Comparison of ENCODE assay signal across 28 cellular contexts in genomic region chr3:137852511-137852910, GRCh38.
"Had no signal": no experiment of that assay in that cellular context is flagged by ENCODE, and none has a peak within 500 bp of the region (broad histone marks: within the 10 kb centered on the region; RNA-seq: fewer than 3 reads in every experiment).

No MANE protein-coding gene starts in this region.

- H3K9me3 ChIP-seq: ascending aorta, esophagus squamous epithelium, heart right ventricle, left lung, lower lobe of right lung, psoas muscle, right atrium auricular region, stomach, thyroid gland, upper lobe of left lung had no signal

- H3K9me3 Mint-ChIP-seq: activated naive CD4-positive, alpha-beta T cell treated with anti-CD3 and anti-CD28 coated beads for 36 hours; activated naive CD8-positive, alpha-beta T cell treated with anti-CD3 and anti-CD28 coated beads, Interleukin-2, amount 10 ng/mL, durations not matched to agents 7 days and 5 days; activated T-helper 1 cell treated with anti-CD3 and anti-CD28 coated beads, Interleukin-12 subunit alpha, Interleukin-12 subunit beta, Interleukin-2, Interleukin-4 antibody, amounts not matched to agents 30 ng/mL and 10 ng/mL and 1 ng/mL, durations not matched to agents 14 hours and 24 hours and 36 hours; T-helper 2 cell treated with Interferon-gamma antibody and Interleukin-4, amounts not matched to agents 5 μg/mL and 100 μg/mL, for 36 hours had no signal

- H3K27ac Mint-ChIP-seq: activated naive CD4-positive, alpha-beta T cell treated with anti-CD3 and anti-CD28 coated beads for 36 hours; activated naive CD8-positive, alpha-beta T cell treated with anti-CD3 and anti-CD28 coated beads, Interleukin-2, amount 10 ng/mL, durations not matched to agents 7 days and 5 days; activated T-helper 1 cell treated with anti-CD3 and anti-CD28 coated beads, Interleukin-12 subunit alpha, Interleukin-12 subunit beta, Interleukin-2, Interleukin-4 antibody, amounts not matched to agents 30 ng/mL and 10 ng/mL and 1 ng/mL, durations not matched to agents 14 hours and 24 hours and 36 hours; natural killer cell treated with Interleukin-12 subunit alpha and Interleukin-12 subunit beta and Interleukin-15 and Interleukin-18, amount 100 ng/mL, for 72 hours; stimulated activated naive B cell treated with anti-CD40 and anti-IgM and Interleukin-4, amounts not matched to agents 10 μg/mL and 1 μg/mL and 100 μg/mL, for 72 hours; T-helper 2 cell treated with Interferon-gamma antibody and Interleukin-4, amounts not matched to agents 5 μg/mL and 100 μg/mL, for 36 hours had no signal

- H3K27me3 ChIP-seq: ascending aorta, left lung, right atrium auricular region, thyroid gland, upper lobe of left lung had no signal

- H3K79me2 ChIP-seq: parathyroid adenoma had no signal

- H3K9ac ChIP-seq: parathyroid adenoma had no signal

- H3K36me3 Mint-ChIP-seq: activated naive CD8-positive, alpha-beta T cell treated with anti-CD3 and anti-CD28 coated beads, Interleukin-2, amount 10 ng/mL, durations not matched to agents 7 days and 5 days; natural killer cell treated with Interleukin-12 subunit alpha and Interleukin-12 subunit beta and Interleukin-15 and Interleukin-18, amount 100 ng/mL, for 72 hours; stimulated activated naive B cell treated with anti-CD40 and anti-IgM and Interleukin-4, amounts not matched to agents 10 μg/mL and 1 μg/mL and 100 μg/mL, for 72 hours had no signal

- H3K36me3 ChIP-seq: ascending aorta, esophagus squamous epithelium, heart right ventricle, left lung, lower lobe of right lung, right atrium auricular region, stomach, thyroid gland, upper lobe of left lung had no signal

- H2AFZ ChIP-seq: parathyroid adenoma had no signal

- ATAC-seq: heart right ventricle; left lung; lower lobe of right lung; natural killer cell treated with Interleukin-12 subunit alpha and Interleukin-12 subunit beta and Interleukin-15 and Interleukin-18, amount 100 ng/mL, for 72 hours; psoas muscle; stimulated activated naive B cell treated with anti-CD40 and anti-IgM and Interleukin-4, amounts not matched to agents 10 μg/mL and 1 μg/mL and 100 μg/mL, for 72 hours had no signal

- H3K4me2 ChIP-seq: smooth muscle cell had no signal

- H3K4me3 ChIP-seq: ascending aorta, esophagus squamous epithelium, heart right ventricle, left lung, lower lobe of right lung, psoas muscle, right atrium auricular region, smooth muscle cell, stomach, thyroid gland, upper lobe of left lung had no signal

- H3K27ac ChIP-seq: ascending aorta, esophagus squamous epithelium, heart right ventricle, left lung, lower lobe of right lung, parathyroid adenoma, psoas muscle, right atrium auricular region, stomach, thyroid gland, upper lobe of left lung had no signal

- DNase-seq: activated CD4-positive, alpha-beta T cell treated with anti-CD3 and anti-CD28 coated beads for 4 hours; activated CD4-positive, alpha-beta T cell treated with anti-CD3 and anti-CD28 coated beads, Interleukin-2, amount 50 U/mL, for 4 hours; activated effector memory CD4-positive, alpha-beta T cell treated with anti-CD3 and anti-CD28 coated beads, Interleukin-2, amount 50 U/mL, for 16 hours; activated naive CD4-positive, alpha-beta T cell treated with anti-CD3 and anti-CD28 coated beads for 36 hours; activated naive CD8-positive, alpha-beta T cell treated with anti-CD3 and anti-CD28 coated beads, Interleukin-2, amount 10 ng/mL, durations not matched to agents 7 days and 5 days; cortex of kidney; esophagus squamous epithelium; foreskin melanocyte; heart right ventricle; lower lobe of right lung; mesendoderm; occipital lobe; psoas muscle; stimulated activated CD4-positive, alpha-beta T cell treated with anti-CD3 and anti-CD28 coated beads, Interleukin-15, amount 100 ng/mL, for 24 hours; stimulated activated CD4-positive, alpha-beta T cell treated with anti-CD3 and anti-CD28 coated beads, Interleukin-2, amount 100 ng/mL, for 24 hours; stimulated activated naive B cell treated with anti-CD40 and anti-IgM and Interleukin-4, amounts not matched to agents 10 μg/mL and 1 μg/mL and 100 μg/mL, for 72 hours; stomach; T-helper 1 cell; thyroid gland; upper lobe of left lung had no signal

- H3K4me1 Mint-ChIP-seq: activated naive CD8-positive, alpha-beta T cell treated with anti-CD3 and anti-CD28 coated beads, Interleukin-2, amount 10 ng/mL, durations not matched to agents 7 days and 5 days; stimulated activated naive B cell treated with anti-CD40 and anti-IgM and Interleukin-4, amounts not matched to agents 10 μg/mL and 1 μg/mL and 100 μg/mL, for 72 hours had no signal

- H3K27me3 Mint-ChIP-seq: natural killer cell treated with Interleukin-12 subunit alpha and Interleukin-12 subunit beta and Interleukin-15 and Interleukin-18, amount 100 ng/mL, for 72 hours; stimulated activated naive B cell treated with anti-CD40 and anti-IgM and Interleukin-4, amounts not matched to agents 10 μg/mL and 1 μg/mL and 100 μg/mL, for 72 hours had no signal

- H3K4me1 ChIP-seq: ascending aorta, esophagus squamous epithelium, heart right ventricle, left lung, lower lobe of right lung, parathyroid adenoma, psoas muscle, right atrium auricular region, stomach, thyroid gland, upper lobe of left lung had no signal

- H3K4me3 Mint-ChIP-seq: activated naive CD4-positive, alpha-beta T cell treated with anti-CD3 and anti-CD28 coated beads for 36 hours; activated naive CD8-positive, alpha-beta T cell treated with anti-CD3 and anti-CD28 coated beads, Interleukin-2, amount 10 ng/mL, durations not matched to agents 7 days and 5 days; activated T-helper 1 cell treated with anti-CD3 and anti-CD28 coated beads, Interleukin-12 subunit alpha, Interleukin-12 subunit beta, Interleukin-2, Interleukin-4 antibody, amounts not matched to agents 30 ng/mL and 10 ng/mL and 1 ng/mL, durations not matched to agents 14 hours and 24 hours and 36 hours; natural killer cell treated with Interleukin-12 subunit alpha and Interleukin-12 subunit beta and Interleukin-15 and Interleukin-18, amount 100 ng/mL, for 72 hours; stimulated activated naive B cell treated with anti-CD40 and anti-IgM and Interleukin-4, amounts not matched to agents 10 μg/mL and 1 μg/mL and 100 μg/mL, for 72 hours; T-helper 2 cell treated with Interferon-gamma antibody and Interleukin-4, amounts not matched to agents 5 μg/mL and 100 μg/mL, for 36 hours had no signal
